In the genomic region with DNA sequence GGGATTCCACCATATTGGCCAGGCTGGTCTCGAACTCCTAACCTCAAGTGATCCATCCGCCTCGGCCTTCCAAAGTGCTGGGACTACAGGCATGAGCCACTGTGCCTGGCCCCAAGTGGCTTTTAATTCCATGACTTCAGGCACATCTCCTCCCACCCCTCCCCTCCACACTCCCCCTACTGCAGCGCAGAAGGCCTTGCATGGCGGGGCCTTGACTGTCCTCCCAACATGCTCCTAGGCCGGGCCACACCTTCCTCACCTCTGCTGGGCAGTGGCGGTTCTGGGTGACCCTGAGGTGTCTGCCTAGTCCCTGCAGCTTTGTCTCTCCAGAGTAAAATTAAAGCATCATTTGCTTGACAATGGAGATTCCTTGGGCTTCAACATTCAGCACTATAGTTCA, we compare ENCODE assay signal across 28 cellular contexts.
"Had no signal": no experiment of that assay in that cellular context is flagged by ENCODE, and none has a peak within 500 bp of the region (broad histone marks: within the 10 kb centered on the region; RNA-seq: fewer than 3 reads in every experiment).

No MANE protein-coding gene starts in this region.

- H3K27ac ChIP-seq: heart left ventricle, left ventricle myocardium inferior, parathyroid adenoma, prostate gland, skin epidermis, stomach, testis, tibial artery, upper lobe of right lung had no signal

- H3K9ac ChIP-seq: parathyroid adenoma had no signal

- H3K27me3 ChIP-seq: heart left ventricle, stomach, testis, tibial artery, upper lobe of right lung had no signal

- H3K9me3 Mint-ChIP-seq: naive thymus-derived CD8-positive, alpha-beta T cell had no signal

- H3K27ac Mint-ChIP-seq: stimulated activated naive B cell treated with anti-CD40 and anti-IgM and Interleukin-4, amounts not matched to agents 10 μg/mL and 1 μg/mL and 100 μg/mL, for 72 hours had no signal

- H3K27me3 Mint-ChIP-seq: naive thymus-derived CD8-positive, alpha-beta T cell; stimulated activated naive B cell treated with anti-CD40 and anti-IgM and Interleukin-4, amounts not matched to agents 10 μg/mL and 1 μg/mL and 100 μg/mL, for 72 hours had no signal

- H3K9me3 ChIP-seq: heart left ventricle, left ventricle myocardium inferior, prostate gland, stomach, testis, tibial artery, upper lobe of right lung had no signal

- ATAC-seq: heart left ventricle; naive thymus-derived CD8-positive, alpha-beta T cell; right cardiac atrium; sciatic nerve; stimulated activated naive B cell treated with anti-CD40 and anti-IgM and Interleukin-4, amounts not matched to agents 10 μg/mL and 1 μg/mL and 100 μg/mL, for 72 hours; stimulated activated naive CD8-positive, alpha-beta T cell treated with anti-CD3 and anti-CD28 coated beads, Interleukin-15, Interleukin-2, amounts not matched to agents 100 U/mL and 50 U/mL, for 24 hours; upper lobe of right lung had no signal

- H3K36me3 ChIP-seq: prostate gland had no signal

- H3K4me1 ChIP-seq: parathyroid adenoma, prostate gland had no signal

- H2AFZ ChIP-seq: parathyroid adenoma had no signal

- H3K79me2 ChIP-seq: parathyroid adenoma had no signal

- H3K4me3 ChIP-seq: heart left ventricle, left ventricle myocardium inferior, lung, prostate gland, skin epidermis, stomach, testis, tibial artery, upper lobe of right lung had no signal

- FAIRE-seq: urothelium cell line had no signal

- DNase-seq: heart left ventricle; hypothalamus; islet precursor cell; left ventricle myocardium inferior; mesenchymal stem cell; naive thymus-derived CD8-positive, alpha-beta T cell; nucleus accumbens; retina; right cardiac atrium; stimulated activated CD4-positive, alpha-beta T cell treated with anti-CD3 and anti-CD28 coated beads, Interleukin-12 subunit alpha, Interleukin-12 subunit beta, amount 100 ng/mL, for 4 hours; stimulated activated CD4-positive, alpha-beta T cell treated with anti-CD3 and anti-CD28 coated beads, Interleukin-15, amount 100 ng/mL, for 24 hours; stimulated activated CD4-positive, alpha-beta T cell treated with anti-CD3 and anti-CD28 coated beads, Interleukin-2, amount 100 ng/mL, for 24 hours; stimulated activated CD4-positive, alpha-beta T cell treated with anti-CD3 and anti-CD28 coated beads, Interleukin-4, amount 100 ng/mL, for 1 hour; stimulated activated naive B cell treated with anti-CD40 and anti-IgM and Interleukin-4, amounts not matched to agents 10 μg/mL and 1 μg/mL and 100 μg/mL, for 72 hours; stimulated activated naive CD8-positive, alpha-beta T cell treated with anti-CD3 and anti-CD28 coated beads, Interleukin-15, Interleukin-2, amounts not matched to agents 100 U/mL and 50 U/mL, for 24 hours; stomach; testis; tibial artery; trophoblast cell; upper lobe of right lung had no signal

- H3K4me3 Mint-ChIP-seq: naive thymus-derived CD8-positive, alpha-beta T cell; nephron; neural crest cell; stimulated activated naive B cell treated with anti-CD40 and anti-IgM and Interleukin-4, amounts not matched to agents 10 μg/mL and 1 μg/mL and 100 μg/mL, for 72 hours had no signal
